In genomic region chr16:85436207-85436606, GRCh38 we compare ENCODE assay signal across 14 cellular contexts.
DNase-seq lines count a peak whose midpoint lies in the region; ATAC-seq, FAIRE-seq and TF ChIP-seq lines count a peak whose summit lies in the region.
"Had no signal": no experiment of that assay in that cellular context is flagged by ENCODE, and none has a peak within 500 bp of the region (broad histone marks: within the 10 kb centered on the region; RNA-seq: fewer than 3 reads in every experiment).

No MANE protein-coding gene starts in this region.

- H2AFZ ChIP-seq in HepG2 (ENCODE audit: low read length): no peak overlapping the region

- 42% methylated on average over 6 of the region's 9 CpGs for WGBS in HepG2 (ENCODE audit: low lambda C conversion rate)
- WGBS in stomach, 5 donors: 32 to 50% (median 47%) methylated on average over 9 of the region's 9 CpGs

- no peak for TF ChIP-seq EP300 in HepG2 (IDR thresholded peaks at IDR 0.05; ENCODE audit: low read depth in 2 of 2, low read length in 2 of 2)
- TF ChIP-seq EP300 in HepG2 (CRISPR knock-in tag; IDR thresholded peaks at IDR 0.05; ENCODE audit: borderline replicate concordance): no peak
- no peak for TF ChIP-seq EP300 in stomach (IDR thresholded peaks at IDR 0.05)

- H3K27me3 ChIP-seq in adipocyte (replicated peaks; ENCODE audit: control insufficient read depth, insufficient read depth, low read length) (no peaks in the 10 kb centered on the region), HepG2 (ENCODE audit: control insufficient read depth in 1 of 2, insufficient read depth in 2 of 2, low read length in 2 of 2) (peaks cover 12 to 32% of the 10 kb centered on the region in 2 experiments; a peak in 4 of 5 replicates), stomach (no peaks in the 10 kb centered on the region)

- POLR2A ChIA-PET in HepG2 (lab: Yijun Ruan, JAX): interaction anchor here (1.6 kb wide), 1 partner anchor 13 kb away, joined by 5 read pairs; no protein-coding TSS in a partner anchor

- DNase-seq in G401 (ENCODE audit: low spot score) (peak; percentile 48), adipocyte (ENCODE audit: low read depth) (no peak), HepG2 (ENCODE audit: low spot score) (no peak), stomach (no peak), NK-92 (lab: John Stamatoyannopoulos, UW; ENCODE audit: unreplicated experiment) (no peak), caudate nucleus (lab: John Stamatoyannopoulos, UW) (no peak), SK-N-DZ (ENCODE audit: low spot score) (no peak)
- DNase-seq: activated CD4-positive, CD25-positive, alpha-beta regulatory T cell; activated T-cell treated with anti-CD3 and anti-CD28 coated beads, Interleukin-2, amount 50 U/mL, for 4 hours; naive thymus-derived CD4-positive, alpha-beta T cell; NCI-H1048; stimulated activated CD4-positive, alpha-beta T cell treated with anti-CD3 and anti-CD28 coated beads, Interleukin-12 subunit alpha, Interleukin-12 subunit beta, amount 100 ng/mL, for 4 hours had no signal

- no peak for FAIRE-seq in HepG2 (lab: Jason Lieb, UNC)

- H3K79me2 ChIP-seq in HepG2 (ENCODE audit: insufficient read depth, low read length): no peaks in the 10 kb centered on the region

- peaks cover 10% of the 10 kb centered on the region; the same call in 1 of the 2 replicates for H4K20me1 ChIP-seq in HepG2 (ENCODE audit: insufficient read depth, low read length)

- CTCF ChIA-PET in HepG2 (lab: Yijun Ruan, JAX; ENCODE audit: low intra/inter-chr PET ratio, low total read pairs): no interaction called here

- ATAC-seq in HepG2 (peak; percentile 41), GM18505 (IDR thresholded peaks at IDR 0.05; ENCODE audit: unreplicated experiment) (no peak)
- ATAC-seq: activated T-cell treated with anti-CD3 and anti-CD28 coated beads, Interleukin-2, amount 50 U/mL, for 4 hours had no signal

- H3K27ac ChIP-seq in HepG2 (ENCODE audit: extremely low read length, insufficient read depth, low read length) (no peak overlapping the region), stomach (peak overlapping the region; percentile 77 to 90 (median 87)), caudate nucleus (ENCODE audit: low read depth, low read length) (no peak overlapping the region)
- H3K27ac ChIP-seq: SK-N-MC had no signal

- H3K4me3 ChIP-seq in adipocyte (ENCODE audit: low read length): no peak overlapping the region
- peak overlapping the region in 1 of 3 experiments; percentile 33; a peak in 1 of 6 replicates for H3K4me3 ChIP-seq in HepG2 (replicated peaks in 1 of 3; ENCODE audit: insufficient read depth in 1 of 3, low read depth in 2 of 3, low read length in 3 of 3)
- H3K4me3 ChIP-seq in stomach: peak overlapping the region in 2 of 4 donors; percentile 3 to 26
- H3K4me3 ChIP-seq: SK-N-MC had no signal

- H3K9ac ChIP-seq in adipocyte (ENCODE audit: low read length): peak overlapping the region; percentile 74
- no peak overlapping the region for H3K9ac ChIP-seq in HepG2 (ENCODE audit: insufficient read depth, low read depth, low read length)

- H3K36me3 ChIP-seq in adipocyte (ENCODE audit: control insufficient read depth, insufficient read depth, low read length, severe bottlenecking) (peaks cover 11% of the 10 kb centered on the region), HepG2 (replicated peaks in 1 of 2; ENCODE audit: control insufficient read depth in 1 of 2, insufficient read depth in 2 of 2, low read length in 2 of 2) (no peaks in the 10 kb centered on the region), stomach (no peaks in the 10 kb centered on the region)

- no peak for TF ChIP-seq POLR2A in HepG2 (IDR thresholded peaks at IDR 0.05; ENCODE audit: insufficient read depth in 1 of 2, low read depth in 2 of 2, low read length in 2 of 2)
- no peak for TF ChIP-seq POLR2A in stomach (IDR thresholded peaks at IDR 0.05)
- TF ChIP-seq POLR2A in GM18505 (IDR thresholded peaks at IDR 0.05; ENCODE audit: borderline replicate concordance, extremely low read depth, insufficient read depth, insufficient read length): no peak

- peak overlapping the region; percentile 30; the same call in 1 of the 2 replicates for H3K4me2 ChIP-seq in HepG2 (ENCODE audit: low read depth, low read length)

- H3K4me1 ChIP-seq in adipocyte (ENCODE audit: control insufficient read depth, insufficient read depth, low read length): peaks cover 24% of the 10 kb centered on the region
- H3K4me1 ChIP-seq in HepG2 (ENCODE audit: insufficient read depth, low read length): peaks cover 49% of the 10 kb centered on the region
- H3K4me1 ChIP-seq in stomach: peaks cover 22 to 31% (median 29%) of the 10 kb centered on the region in 4 donors

- TF ChIP-seq CTCF in HepG2 (CRISPR knock-in tag; IDR thresholded peaks at IDR 0.05) (no peak), stomach (IDR thresholded peaks at IDR 0.05) (no peak)

- H3K9me3 ChIP-seq in adipocyte (ENCODE audit: control insufficient read depth, low read length) (no peaks in the 10 kb centered on the region), HepG2 (ENCODE audit: low read length) (no peaks in the 10 kb centered on the region), stomach (no peaks in the 10 kb centered on the region)

- no peak for TF ChIP-seq RAD21 in HepG2 (CRISPR knock-in tag; IDR thresholded peaks at IDR 0.05)

- in situ Hi-C loops in G401 (cut with HindIII; ENCODE audit: low sequenced_read_pairs) (no loop called here), HepG2 (cut with HindIII; ENCODE audit: extremely low pct_ligation_motif_present, low pct_unique_long_range_greater_than_20kb) (no loop called here)

- BruUV-seq in HepG2 (replicated peaks; lab: Mats Ljungman, UMichigan): no TSS peak

- intact Hi-C loops in HepG2 (cut with micrococcal nuclease; ENCODE audit: unreplicated experiment): no loop called here
- intact Hi-C loops in stomach (cut with DNase I; ENCODE audit: low total_unique reads): no loop called here

TF ChIP-seq in HepG2, 621 proteins besides CTCF, POLR2A, EP300 and RAD21:
- TF ChIP-seq FOXA3 (CRISPR knock-in tag; IDR thresholded peaks at IDR 0.05) (no peak), BORCS8-MEF2B (CRISPR knock-in tag; IDR thresholded peaks at IDR 0.05) (0 out of 2 replicates have a peak, but pooled peaks have one; percentile 35), ZSCAN5A (CRISPR knock-in tag; IDR thresholded peaks at IDR 0.05; ENCODE audit: borderline replicate concordance) (0 out of 2 replicates have a peak, but pooled peaks have one; percentile 60), HNF1A (IDR thresholded peaks at IDR 0.05; ENCODE audit: low read depth) (no peak), HNF1A (CRISPR knock-in tag; IDR thresholded peaks at IDR 0.05; ENCODE audit: borderline replicate concordance) (no peak)

Comparison
In these comparisons a context has a peak if more than half of its experiments do, and no peak if none do; other contexts are left out.
1. H3K27ac ChIP-seq: peak in stomach (5 of 5); none in HepG2 (single experiment) and caudate nucleus (single experiment).